In genomic region chr9:86046080-86046636, GRCh38 we compare ENCODE assay signal across 1 cellular context.
TF ChIP-seq lines count a peak whose summit lies in the region.

No MANE protein-coding gene starts in this region.

TF ChIP-seq in Ishikawa, 13 proteins besides CTCF, POLR2A, EP300 and RAD21 (continued from another document):
- TF ChIP-seq FOXM1 (IDR thresholded peaks at IDR 0.05; ENCODE audit: borderline replicate concordance, low read depth) (no peak), TCF12 (IDR thresholded peaks at IDR 0.05; ENCODE audit: low read depth) (peak; percentile 78), ZBTB7A (IDR thresholded peaks at IDR 0.05; ENCODE audit: low read depth) (no peak)
